Comparison of ENCODE assay signal across 16 cellular contexts in genomic region chr10:28305551-28305950, GRCh38.
"Had no signal": no experiment of that assay in that cellular context is flagged by ENCODE, and none has a peak within 500 bp of the region (broad histone marks: within the 10 kb centered on the region; RNA-seq: fewer than 3 reads in every experiment).

No MANE protein-coding gene starts in this region.

- DNase-seq: effector memory CD8-positive, alpha-beta T cell; gastrocnemius medialis; heart right ventricle; hypothalamus; mammary epithelial cell; mucosa of descending colon; naive thymus-derived CD8-positive, alpha-beta T cell; pancreas; right cardiac atrium; stimulated activated CD4-positive, alpha-beta T cell treated with anti-CD3 and anti-CD28 coated beads, Interleukin-2, amount 100 ng/mL, for 48 hours; stimulated activated naive CD4-positive, alpha-beta T cell treated with Interleukin-2 at 50 U/mL for 16 hours; thyroid gland had no signal

- H3K9me3 Mint-ChIP-seq: dendritic cell treated with granulocyte-macrophage colony-stimulating factor and Interleukin-4, amounts not matched to agents 40 ng/mL and 50 ng/mL, for 4 days; effector memory CD8-positive, alpha-beta T cell; naive thymus-derived CD8-positive, alpha-beta T cell; type B pancreatic cell had no signal

- H3K4me3 Mint-ChIP-seq: dendritic cell treated with granulocyte-macrophage colony-stimulating factor and Interleukin-4, amounts not matched to agents 40 ng/mL and 50 ng/mL, for 4 days; effector memory CD8-positive, alpha-beta T cell; type B pancreatic cell had no signal

- H3K27ac Mint-ChIP-seq: dendritic cell treated with granulocyte-macrophage colony-stimulating factor and Interleukin-4, amounts not matched to agents 40 ng/mL and 50 ng/mL, for 4 days; progenitor cell of endocrine pancreas; type B pancreatic cell had no signal

- H3K36me3 Mint-ChIP-seq: type B pancreatic cell had no signal

- ATAC-seq: effector memory CD8-positive, alpha-beta T cell; gastrocnemius medialis; heart right ventricle; left lobe of liver; mucosa of descending colon; naive thymus-derived CD8-positive, alpha-beta T cell; pancreas; right cardiac atrium had no signal

- H3K27me3 Mint-ChIP-seq: dendritic cell treated with granulocyte-macrophage colony-stimulating factor and Interleukin-4, amounts not matched to agents 40 ng/mL and 50 ng/mL, for 4 days; effector memory CD8-positive, alpha-beta T cell had no signal
